ENCODE assay signal across 7 cellular contexts in genomic region chrX:130024127-130024526, GRCh38. TPM values are rescaled to one million over a fixed set of nuclear protein-coding genes. Genes with fewer than 3 reads are reported as not detected.
DNase-seq lines count a peak whose midpoint lies in the region; ATAC-seq lines count a peak whose summit lies in the region.

No MANE protein-coding gene starts in this region.

- ATAC-seq in GM18520 (IDR thresholded peaks at IDR 0.05; ENCODE audit: unreplicated experiment) (peak; percentile 97), HG02642 (IDR thresholded peaks at IDR 0.05; ENCODE audit: poor library complexity, unreplicated experiment) (peak; percentile 99)
- ATAC-seq in stimulated activated naive CD8-positive, alpha-beta T cell treated with anti-CD3 and anti-CD28 coated beads, Interleukin-15, Interleukin-2, amounts not matched to agents 100 U/mL and 50 U/mL, for 24 hours = peak; percentile 93

- DNase-seq in NCI-H1436 treated with DMSO at 0.1 percent for 48 hours (lab: John Stamatoyannopoulos, UW) (peak; percentile 4), mucosa of gallbladder (ENCODE audit: low spot score) (peak; percentile 79)
- DNase-seq in activated CD4-positive, alpha-beta T cell treated with anti-CD3 and anti-CD28 coated beads, Interleukin-2, amount 50 U/mL, for 24 hours (ENCODE audit: low read depth in 1 of 2, low spot score in 1 of 2) = peak; percentile 33 to 57
- DNase-seq in effector CD8-positive, alpha-beta T cell (lab: John Stamatoyannopoulos, UW) = peak; percentile 66
- peak; percentile 73 for DNase-seq in stimulated activated naive CD8-positive, alpha-beta T cell treated with anti-CD3 and anti-CD28 coated beads, Interleukin-15, Interleukin-2, amounts not matched to agents 100 U/mL and 50 U/mL, for 24 hours

RNA-seq across cellular contexts. Expression of gene BCORL1, which starts 41.7 kb away (rescaled TPM):
- 12.4 TPM for total RNA-seq in mucosa of gallbladder

Comparison
In these comparisons a context has a peak if more than half of its experiments do, and no peak if none do; other contexts are left out.
1. Peak in every context shown above with its lines: DNase-seq and ATAC-seq.
2. DNase-seq: peak in every context shown above with its lines; median percentile 79 in mucosa of gallbladder; 73 in stimulated activated naive CD8-positive, alpha-beta T cell treated with anti-CD3 and anti-CD28 coated beads, Interleukin-15, Interleukin-2, amounts not matched to agents 100 U/mL and 50 U/mL, for 24 hours; 66 in effector CD8-positive, alpha-beta T cell; 45 in activated CD4-positive, alpha-beta T cell treated with anti-CD3 and anti-CD28 coated beads, Interleukin-2, amount 50 U/mL, for 24 hours; 4 in NCI-H1436 treated with DMSO at 0.1 percent for 48 hours.